In the genomic region with DNA sequence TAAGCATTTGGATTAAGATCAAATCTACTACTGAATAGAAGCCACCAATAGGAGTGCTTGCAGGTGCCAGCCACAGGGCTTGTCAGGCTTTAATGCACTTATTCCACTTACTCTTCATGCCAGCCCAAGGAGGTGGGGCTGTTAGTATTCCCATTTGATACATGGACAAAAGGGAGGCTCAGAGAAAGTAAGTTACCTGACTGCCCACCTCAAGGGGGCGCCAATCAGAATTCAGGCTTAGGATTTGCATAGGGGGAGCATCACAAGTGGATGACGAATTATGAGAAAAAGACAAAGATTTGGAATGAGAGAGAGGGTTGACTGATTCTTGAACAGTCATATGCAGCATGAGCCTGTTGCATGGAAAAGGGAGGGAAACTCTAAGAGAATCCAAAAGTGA, we compare ENCODE assay signal across 8 cellular contexts.
DNase-seq lines count a peak whose midpoint lies in the region; ATAC-seq and TF ChIP-seq lines count a peak whose summit lies in the region.
"Had no signal": no experiment of that assay in that cellular context is flagged by ENCODE, and none has a peak within 500 bp of the region (broad histone marks: within the 10 kb centered on the region; RNA-seq: fewer than 3 reads in every experiment).

No MANE protein-coding gene starts in this region.

- no peak overlapping the region for H3K9ac ChIP-seq in KMS-11

- no peaks in the 10 kb centered on the region for H3K36me3 ChIP-seq in KMS-11 (ENCODE audit: insufficient read depth)

- intact Hi-C loops in dorsolateral prefrontal cortex (cut with DNase I) = no loop called here

- in situ Hi-C loops in astrocyte of the cerebellum (cut with HindIII; ENCODE audit: low sequenced_read_pairs) = no loop called here

- TF ChIP-seq CTCF in GM12864 (IDR thresholded peaks at IDR 0.05; ENCODE audit: low read depth, low read length, missing control alignments) (peak; percentile 35), KMS-11 (conservative IDR thresholded peaks at IDR 0.05; ENCODE audit: low read depth, low read length) (peak; percentile 63), astrocyte of the cerebellum (IDR thresholded peaks at IDR 0.05; ENCODE audit: low read depth, low read length, missing control alignments) (peak; percentile 10), dorsolateral prefrontal cortex (IDR thresholded peaks at IDR 0.05 in 54 of 56, conservative IDR thresholded peaks at IDR 0.05 in 2 of 56; ENCODE audit: low read depth in 1 of 56, partially characterized antibody in 56 of 56) (peak in 17 of 56 donors; percentile 7 to 35 (median 20))

- ATAC-seq in HG02623 (IDR thresholded peaks at IDR 0.05; ENCODE audit: unreplicated experiment) = no peak

- no peaks in the 10 kb centered on the region for H4K20me1 ChIP-seq in KMS-11 (ENCODE audit: insufficient read depth)

- no peak overlapping the region for H3K4me3 ChIP-seq in GM12864 (ENCODE audit: low read depth, low read length)
- no peak overlapping the region for H3K4me3 ChIP-seq in KMS-11 (IDR thresholded peaks at IDR 0.05; ENCODE audit: insufficient read depth, low read depth, low read length)
- no peak overlapping the region for H3K4me3 ChIP-seq in astrocyte of the cerebellum (ENCODE audit: low read depth, low read length)
- no peak overlapping the region for H3K4me3 ChIP-seq in dorsolateral prefrontal cortex

- H3K27me3 ChIP-seq in KMS-11 (ENCODE audit: insufficient read depth, low read depth) = no peaks in the 10 kb centered on the region
- H3K27me3 ChIP-seq in dorsolateral prefrontal cortex = peaks cover 0 to 31% (median 0%) of the 10 kb centered on the region in 45 donors

- H3K27ac ChIP-seq in KMS-11 (no peak overlapping the region), dorsolateral prefrontal cortex (no peak overlapping the region)

- no peak for DNase-seq in GM12864 (ENCODE audit: low read depth)
- no peak for DNase-seq in astrocyte of the cerebellum (ENCODE audit: low read depth)
- peak; percentile 37 for DNase-seq in stimulated activated CD4-positive, alpha-beta T cell treated with anti-CD3 and anti-CD28 coated beads, Interleukin-12 subunit alpha, Interleukin-12 subunit beta, amount 100 ng/mL, for 4 hours
- DNase-seq in dorsolateral prefrontal cortex = no peak
- no peak for DNase-seq in SHP77 treated with DMSO at 0.1 percent for 48 hours (lab: John Stamatoyannopoulos, UW)
- DNase-seq: aorta had no signal

- no peak overlapping the region for H3K4me2 ChIP-seq in KMS-11

- H2AFZ ChIP-seq in KMS-11 (ENCODE audit: low read depth) = no peak overlapping the region

- no peaks in the 10 kb centered on the region for H3K79me2 ChIP-seq in KMS-11 (ENCODE audit: insufficient read depth, low read depth)

- H3K4me1 ChIP-seq in KMS-11 (ENCODE audit: low read depth, poor library complexity, severe bottlenecking) = no peaks in the 10 kb centered on the region
